8 cellular contexts compared by ENCODE assay signal in the genomic region with DNA sequence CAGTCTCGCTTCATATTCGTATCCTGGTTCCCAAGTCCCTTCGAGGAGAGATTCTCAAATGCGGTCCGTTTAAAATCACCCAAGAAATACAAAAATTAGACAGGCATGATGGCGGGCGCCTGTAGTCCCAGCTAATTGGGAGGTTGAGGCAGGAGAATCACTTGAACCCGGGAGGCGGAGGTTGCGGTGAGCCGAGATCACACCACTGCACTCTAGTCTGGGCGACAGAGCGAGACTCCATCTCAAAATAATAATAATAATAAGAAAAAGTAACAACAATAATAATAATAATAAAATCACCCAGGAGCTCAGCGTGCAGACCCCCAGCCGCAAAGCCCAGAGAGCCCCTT. TPM values are rescaled to one million over a fixed set of nuclear protein-coding genes. Genes with fewer than 3 reads are reported as not detected.
DNase-seq lines count a peak whose midpoint lies in the region; ATAC-seq and TF ChIP-seq lines count a peak whose summit lies in the region.
"Not testable (repeated sequence)": the region's sequence is repeated elsewhere in the genome, so short reads cannot be mapped to it uniquely, and the experiment has no call there.

No MANE protein-coding gene starts in this region.

- not testable (repeated sequence) for H3K9me3 Mint-ChIP-seq in activated T-helper 2 cell treated with anti-CD3 and anti-CD28 coated beads, Interferon-gamma antibody, Interleukin-2, Interleukin-4, amounts not matched to agents 10 μg/mL and 5 μg/mL and 100 μg/mL, durations not matched to agents 14 hours and 24 hours and 36 hours; natural killer cell

- not testable (repeated sequence) for ATAC-seq in natural killer cell

- peaks cover 10% of the 10 kb centered on the region for H3K4me1 ChIP-seq in A673 (ENCODE audit: insufficient read depth, low read length, poor library complexity, severe bottlenecking)
- H3K4me1 ChIP-seq in Peyer's patch: peaks cover 5 to 46% (median 35%) of the 10 kb centered on the region in 4 donors
- H3K4me1 ChIP-seq in iPS DF 6.9 (ENCODE audit: control insufficient read depth, insufficient read depth, low read length): not testable (repeated sequence)
- peaks cover 35 to 77% (median 59%) of the 10 kb centered on the region in 6 donors for H3K4me1 ChIP-seq in spleen

- peak overlapping the region; percentile 38 for H3K27ac Mint-ChIP-seq in activated T-helper 2 cell treated with anti-CD3 and anti-CD28 coated beads, Interferon-gamma antibody, Interleukin-2, Interleukin-4, amounts not matched to agents 10 μg/mL and 5 μg/mL and 100 μg/mL, durations not matched to agents 14 hours and 24 hours and 36 hours
- H3K27ac Mint-ChIP-seq in natural killer cell: peak overlapping the region; percentile 68 to 69

- BruUV-seq in A673 (replicated peaks; lab: Mats Ljungman, UMichigan): not testable (repeated sequence)

- not testable (repeated sequence) for TF ChIP-seq CTCF in A673 (conservative IDR thresholded peaks at IDR 0.05; ENCODE audit: low read depth, low read length); Peyer's patch (IDR thresholded peaks at IDR 0.05); dorsolateral prefrontal cortex (IDR thresholded peaks at IDR 0.05 in 54 of 56, conservative IDR thresholded peaks at IDR 0.05 in 2 of 56; ENCODE audit: low read depth in 1 of 56, partially characterized antibody in 56 of 56); natural killer cell (IDR thresholded peaks at IDR 0.05); spleen (IDR thresholded peaks at IDR 0.05 in 8 of 11, conservative IDR thresholded peaks at IDR 0.05 in 3 of 11)

- H3K36me3 Mint-ChIP-seq in activated T-helper 2 cell treated with anti-CD3 and anti-CD28 coated beads, Interferon-gamma antibody, Interleukin-2, Interleukin-4, amounts not matched to agents 10 μg/mL and 5 μg/mL and 100 μg/mL, durations not matched to agents 14 hours and 24 hours and 36 hours (ENCODE audit: low read depth): peaks cover 28% of the 10 kb centered on the region
- H3K36me3 Mint-ChIP-seq in natural killer cell: not testable (repeated sequence)

- not testable (repeated sequence) for H3K9me3 ChIP-seq in A673 (ENCODE audit: low read depth, low read length, poor library complexity, severe bottlenecking); Peyer's patch; iPS DF 6.9 (ENCODE audit: control insufficient read depth, insufficient read depth, low read length); spleen

- peaks cover 18% of the 10 kb centered on the region for H3K27me3 Mint-ChIP-seq in activated T-helper 2 cell treated with anti-CD3 and anti-CD28 coated beads, Interferon-gamma antibody, Interleukin-2, Interleukin-4, amounts not matched to agents 10 μg/mL and 5 μg/mL and 100 μg/mL, durations not matched to agents 14 hours and 24 hours and 36 hours (ENCODE audit: low read depth)
- H3K27me3 Mint-ChIP-seq in natural killer cell (ENCODE audit: low read depth in 2 of 2): peaks cover 16 to 31% of the 10 kb centered on the region in 2 donors

- H3K27ac ChIP-seq in A673 (ENCODE audit: low read depth, low read length, poor library complexity, severe bottlenecking): peak overlapping the region; percentile 68
- peak overlapping the region; percentile 71 to 88 (median 80) for H3K27ac ChIP-seq in Peyer's patch
- peak overlapping the region in 21 of 59 donors; percentile 27 to 87 (median 64) for H3K27ac ChIP-seq in dorsolateral prefrontal cortex
- not testable (repeated sequence) for H3K27ac ChIP-seq in iPS DF 6.9 (ENCODE audit: low read length)
- peak overlapping the region; percentile 74 to 91 (median 82) for H3K27ac ChIP-seq in spleen

- H3K4me1 Mint-ChIP-seq in activated T-helper 2 cell treated with anti-CD3 and anti-CD28 coated beads, Interferon-gamma antibody, Interleukin-2, Interleukin-4, amounts not matched to agents 10 μg/mL and 5 μg/mL and 100 μg/mL, durations not matched to agents 14 hours and 24 hours and 36 hours (ENCODE audit: low read depth): peaks cover 38% of the 10 kb centered on the region
- H3K4me1 Mint-ChIP-seq in natural killer cell: peaks cover 40 to 43% of the 10 kb centered on the region in 2 donors

- no CpG with 5 or more reads among the region's 15 CpGs for WGBS in iPS DF 6.9 (ENCODE audit: insufficient coverage, insufficient read length)
- 60 to 64% (median 62%) methylated on average over 15 of the region's 15 CpGs for WGBS in spleen, 5 donors

- peaks cover 27% of the 10 kb centered on the region for H3K27me3 ChIP-seq in A673 (replicated peaks; ENCODE audit: insufficient read depth, low read depth, low read length, poor library complexity)
- H3K27me3 ChIP-seq in H7 (ENCODE audit: control insufficient read depth, insufficient read depth, low read length); Peyer's patch; iPS DF 6.9 (ENCODE audit: control insufficient read depth, insufficient read depth, low read length): not testable (repeated sequence)
- peaks cover 0 to 29% (median 11%) of the 10 kb centered on the region in 45 donors for H3K27me3 ChIP-seq in dorsolateral prefrontal cortex
- H3K27me3 ChIP-seq in spleen (replicated peaks in 1 of 7): peaks cover 0 to 33% (median 0%) of the 10 kb centered on the region in 7 donors

- CTCF ChIA-PET in A673 (lab: Charles Lee): not testable (repeated sequence)

- H3K4me3 ChIP-seq in A673 (ENCODE audit: low read depth, low read length, poor library complexity, severe bottlenecking) (peak overlapping the region; percentile 61), H7 (ENCODE audit: insufficient read depth, low read depth, low read length) (peak overlapping the region; percentile 69), Peyer's patch (peak overlapping the region; percentile 55 to 96 (median 78)), dorsolateral prefrontal cortex (peak overlapping the region; percentile 38 to 96 (median 80)), iPS DF 6.9 (ENCODE audit: low read length) (peak overlapping the region; percentile 67; the same call in 1 of the 2 replicates), spleen (peak overlapping the region; percentile 54 to 93 (median 74))

- H3K36me3 ChIP-seq in A673 (ENCODE audit: insufficient read depth, low read length, poor library complexity, severe bottlenecking); H7 (replicated peaks; ENCODE audit: control insufficient read depth, insufficient read depth, low read length); Peyer's patch; iPS DF 6.9 (ENCODE audit: control insufficient read depth, insufficient read depth, low read length): not testable (repeated sequence)
- peaks cover 0 to 12% (median 0%) of the 10 kb centered on the region in 6 donors for H3K36me3 ChIP-seq in spleen

- TF ChIP-seq POLR2A in Peyer's patch (IDR thresholded peaks at IDR 0.05); spleen (IDR thresholded peaks at IDR 0.05): not testable (repeated sequence)

- H3K4me3 Mint-ChIP-seq in activated T-helper 2 cell treated with anti-CD3 and anti-CD28 coated beads, Interferon-gamma antibody, Interleukin-2, Interleukin-4, amounts not matched to agents 10 μg/mL and 5 μg/mL and 100 μg/mL, durations not matched to agents 14 hours and 24 hours and 36 hours (ENCODE audit: low read depth): peak overlapping the region; percentile 61
- H3K4me3 Mint-ChIP-seq in natural killer cell: peak overlapping the region; percentile 79

- POLR2A ChIA-PET in A673 (lab: Charles Lee; ENCODE audit: low non-redundant PET): not testable (repeated sequence)

- not testable (repeated sequence) for DNase-seq in A673 (ENCODE audit: low spot score); H7; Peyer's patch; activated T-helper 2 cell treated with anti-CD3 and anti-CD28 coated beads, Interferon-gamma antibody, Interleukin-2, Interleukin-4, amounts not matched to agents 10 μg/mL and 5 μg/mL and 100 μg/mL, durations not matched to agents 14 hours and 24 hours and 36 hours (ENCODE audit: low spot score); dorsolateral prefrontal cortex; iPS DF 6.9 (ENCODE audit: low read depth, low spot score); natural killer cell; spleen

- intact Hi-C loops in A673 (cut with micrococcal nuclease; ENCODE audit: unreplicated experiment); activated T-helper 2 cell treated with anti-CD3 and anti-CD28 coated beads, Interferon-gamma antibody, Interleukin-2, Interleukin-4, amounts not matched to agents 10 μg/mL and 5 μg/mL and 100 μg/mL, durations not matched to agents 14 hours and 24 hours and 36 hours (cut with micrococcal nuclease); spleen (cut with DNase I; ENCODE audit: low total_unique reads): not testable (repeated sequence)
- intact Hi-C loops in dorsolateral prefrontal cortex (cut with DNase I) (loop anchor here in 1 of 2 donors (10.0 kb wide), 1 partner anchor 148 kb away; no protein-coding TSS in a partner anchor), natural killer cell (cut with micrococcal nuclease) (loop anchor here (10.0 kb wide), 1 partner anchor 122 kb away; a partner anchor contains a TSS)

RNA-seq across cellular contexts. Expression of a gene that starts 0.4 kb away (rescaled TPM):
- 27.7 and 37.0 TPM in 2 replicates for total RNA-seq in A673 (2021)
- total RNA-seq in H7 (2014; rRNA removed; shearing (Covaris generic)): 20.2 and 24.0 TPM in 2 replicates
- 100 to 1,000 TPM in 2 of 4 donors, 10 to 100 TPM in 2; 94.6 to 120 (median 108) TPM for total RNA-seq in Peyer's patch
- total RNA-seq in activated T-helper 2 cell treated with anti-CD3 and anti-CD28 coated beads, Interferon-gamma antibody, Interleukin-2, Interleukin-4, amounts not matched to agents 10 μg/mL and 5 μg/mL and 100 μg/mL, durations not matched to agents 14 hours and 24 hours and 36 hours: 36.3 and 39.8 TPM in 2 replicates
- 10 to 100 TPM; 20.4 to 51.9 (median 33.6) TPM for total RNA-seq in dorsolateral prefrontal cortex
- 10 to 100 TPM; 45.0 to 71.4 (median 51.6) TPM for total RNA-seq in natural killer cell
- total RNA-seq in spleen: 10 to 100 TPM; 39.9 to 68.1 (median 50.0) TPM
- polyA plus RNA-seq in spleen: 10 to 100 TPM; 35.4 to 50.2 (median 45.9) TPM
